Comparison of ENCODE assay signal across 34 cellular contexts in the genomic region with DNA sequence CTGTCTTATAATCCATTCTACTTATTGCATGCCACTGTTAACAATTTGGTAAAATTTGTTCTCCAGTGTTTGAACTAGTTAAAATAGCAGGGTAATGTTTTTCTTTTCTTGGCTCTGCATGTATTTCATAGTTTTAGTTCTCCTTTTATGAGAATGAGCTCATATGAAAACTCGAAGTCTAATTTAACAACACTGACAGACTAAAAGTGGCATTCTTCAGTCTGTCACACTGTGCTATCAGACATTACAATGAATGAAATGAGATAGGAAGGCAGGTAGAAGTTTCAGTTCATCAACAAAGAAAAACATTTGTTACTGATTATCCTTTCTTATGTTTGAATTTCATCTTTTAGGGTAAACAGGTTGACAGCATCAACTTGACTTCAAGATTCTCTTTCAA. TPM values are rescaled to one million over a fixed set of nuclear protein-coding genes. Genes with fewer than 3 reads are reported as not detected.
A peak's percentile ranks its signal among the peaks of the same experiment; 100 is the strongest.
DNase-seq lines count a peak whose midpoint lies in the region; ATAC-seq and TF ChIP-seq lines count a peak whose summit lies in the region.
"Had no signal": no experiment of that assay in that cellular context is flagged by ENCODE, and none has a peak within 500 bp of the region (broad histone marks: within the 10 kb centered on the region; RNA-seq: fewer than 3 reads in every experiment).

No MANE protein-coding gene starts in this region.

- H2AK5ac ChIP-seq in mesendoderm (ENCODE audit: low read length), result no peak overlapping the region

- no peak overlapping the region for H4K8ac ChIP-seq in mesendoderm (ENCODE audit: low read depth, low read length)

- H3K79me2 ChIP-seq in mammary epithelial cell (ENCODE audit: insufficient read depth, low read length), result peaks cover 5% of the 10 kb centered on the region
- H3K79me2 ChIP-seq in OCI-LY3 (ENCODE audit: low read length), result no peaks in the 10 kb centered on the region
- no peaks in the 10 kb centered on the region for H3K79me2 ChIP-seq in mesendoderm (ENCODE audit: control insufficient read depth, insufficient read depth, low read length)

- H3K4me3 Mint-ChIP-seq in MCF 10A (ENCODE audit: unreplicated experiment), result no peak overlapping the region
- H3K4me3 Mint-ChIP-seq: activated T-cell treated with anti-CD3 and anti-CD28 coated beads, Interleukin-2, amount 50 U/mL, for 4 hours; CD4-positive, CD25-positive, alpha-beta regulatory T cell; effector memory CD8-positive, alpha-beta T cell; nephron progenitor cell; stimulated activated memory B cell treated with anti-CD40 and anti-IgM and Interleukin-4, amounts not matched to agents 10 μg/mL and 1 μg/mL and 100 μg/mL, for 72 hours; type B pancreatic cell had no signal

- no peak overlapping the region for H2BK15ac ChIP-seq in mesendoderm (replicated peaks; ENCODE audit: low read depth)

- H3K4me3 ChIP-seq in mammary epithelial cell (replicated peaks in 1 of 3; ENCODE audit: insufficient read depth in 1 of 3, low read depth in 2 of 3, low read length in 3 of 3), result no peak overlapping the region
- H3K4me3 ChIP-seq in OCI-LY3 (ENCODE audit: low read length), result no peak overlapping the region
- H3K4me3 ChIP-seq in mesendoderm (ENCODE audit: low read length), result no peak overlapping the region
- H3K4me3 ChIP-seq: GM23248 had no signal

- H4K20me1 ChIP-seq in mammary epithelial cell (ENCODE audit: insufficient read depth, low read length) (no peaks in the 10 kb centered on the region), OCI-LY3 (ENCODE audit: insufficient read depth, low read length) (no peaks in the 10 kb centered on the region)

- H2AFZ ChIP-seq in mammary epithelial cell (ENCODE audit: low read depth, low read length) (no peak overlapping the region), OCI-LY3 (ENCODE audit: low read depth, low read length) (no peak overlapping the region)
- H2AFZ ChIP-seq: GM23248 had no signal

- POLR2A ChIA-PET in MCF 10A (lab: Yijun Ruan, JAX), result no interaction called here

- H3K27me3 ChIP-seq in mammary epithelial cell (ENCODE audit: insufficient read depth, low read length), result no peaks in the 10 kb centered on the region
- H3K27me3 ChIP-seq in OCI-LY3 (ENCODE audit: low read depth, low read length), result no peaks in the 10 kb centered on the region
- no peaks in the 10 kb centered on the region for H3K27me3 ChIP-seq in mesendoderm (ENCODE audit: insufficient read depth, low read length, poor library complexity)

- H3K18ac ChIP-seq in mesendoderm (ENCODE audit: low read length), result no peak overlapping the region

- CTCF ChIA-PET in MCF 10A (lab: Yijun Ruan, JAX), result no interaction called here
- CTCF ChIA-PET in mammary epithelial cell (lab: Charles Lee; ENCODE audit: low non-redundant PET), result no interaction called here

- no peak for TF ChIP-seq CTCF in MCF 10A (IDR thresholded peaks at IDR 0.05; ENCODE audit: unreplicated experiment)
- no peak for TF ChIP-seq CTCF in mammary epithelial cell (conservative IDR thresholded peaks at IDR 0.05 in 1 of 2, IDR thresholded peaks at IDR 0.05 in 1 of 2; ENCODE audit: extremely low read depth in 1 of 2, insufficient read depth in 1 of 2, low read depth in 1 of 2, low read length in 2 of 2)
- TF ChIP-seq CTCF in OCI-LY3 (IDR thresholded peaks at IDR 0.05; ENCODE audit: low read depth, low read length), result no peak

- WGBS in mammary epithelial cell (ENCODE audit: low coverage, missing lambda C conversion rate), result 87% methylated on average over 1 of the region's 1 CpG
- WGBS in mesendoderm (ENCODE audit: extremely low coverage, insufficient coverage, low lambda C conversion rate), result no CpG with 5 or more reads among the region's 1 CpG

- no peak overlapping the region for H3K23ac ChIP-seq in mesendoderm (ENCODE audit: low read length)

- H4K5ac ChIP-seq in mesendoderm (ENCODE audit: low read length), result no peak overlapping the region

- no peak overlapping the region for H3K27ac ChIP-seq in mammary epithelial cell (ENCODE audit: insufficient read depth, low read depth, low read length)
- peak overlapping the region; percentile 31 for H3K27ac ChIP-seq in OCI-LY3 (ENCODE audit: low read length)
- H3K27ac ChIP-seq in mesendoderm (ENCODE audit: low read depth, low read length), result no peak overlapping the region
- H3K27ac ChIP-seq: GM23248, HL-60 had no signal

- H3K79me1 ChIP-seq in mesendoderm (ENCODE audit: low read length), result no peaks in the 10 kb centered on the region

- intact Hi-C loops in MCF 10A (cut with micrococcal nuclease), result no loop called here
- intact Hi-C loops in mammary epithelial cell (cut with micrococcal nuclease), result no loop called here

- dilution Hi-C loops in mammary epithelial cell (cut with HindIII; ENCODE audit: low sequenced_read_pairs), result no loop called here

- peak; percentile 55 for ATAC-seq in HG02759 (IDR thresholded peaks at IDR 0.05; ENCODE audit: unreplicated experiment)
- ATAC-seq: activated T-cell treated with anti-CD3 and anti-CD28 coated beads, Interleukin-2, amount 50 U/mL, for 4 hours; effector memory CD8-positive, alpha-beta T cell; left colon; stimulated activated memory B cell treated with anti-CD40 and anti-IgM and Interleukin-4, amounts not matched to agents 10 μg/mL and 1 μg/mL and 100 μg/mL, for 72 hours had no signal

- H3K27ac Mint-ChIP-seq in MCF 10A (ENCODE audit: low read depth, unreplicated experiment), result peak overlapping the region; percentile 36
- H3K27ac Mint-ChIP-seq: CD4-positive, CD25-positive, alpha-beta regulatory T cell; effector memory CD8-positive, alpha-beta T cell; stimulated activated memory B cell treated with anti-CD40 and anti-IgM and Interleukin-4, amounts not matched to agents 10 μg/mL and 1 μg/mL and 100 μg/mL, for 72 hours; type B pancreatic cell had no signal

- no peaks in the 10 kb centered on the region for H3K27me3 Mint-ChIP-seq in MCF 10A (ENCODE audit: insufficient read depth, unreplicated experiment)
- H3K27me3 Mint-ChIP-seq: CD4-positive, CD25-positive, alpha-beta regulatory T cell; effector memory CD8-positive, alpha-beta T cell; stimulated activated memory B cell treated with anti-CD40 and anti-IgM and Interleukin-4, amounts not matched to agents 10 μg/mL and 1 μg/mL and 100 μg/mL, for 72 hours; type B pancreatic cell had no signal

- H3K36me3 ChIP-seq in mammary epithelial cell (ENCODE audit: insufficient read depth, low read length) (peaks cover 25% of the 10 kb centered on the region), OCI-LY3 (replicated peaks; ENCODE audit: low read depth, low read length) (peaks cover 17% of the 10 kb centered on the region), mesendoderm (ENCODE audit: control insufficient read depth, insufficient read depth, low read length) (no peaks in the 10 kb centered on the region)

- BruUV-seq in MCF 10A (replicated peaks; lab: Mats Ljungman, UMichigan) (no TSS peak), mammary epithelial cell (replicated peaks; lab: Mats Ljungman, UMichigan) (no TSS peak)

- no peak overlapping the region for H2BK120ac ChIP-seq in mesendoderm (ENCODE audit: low read depth, low read length)

- H3K9me3 Mint-ChIP-seq in MCF 10A (ENCODE audit: unreplicated experiment), result no peaks in the 10 kb centered on the region
- H3K9me3 Mint-ChIP-seq: CD4-positive, CD25-positive, alpha-beta regulatory T cell; effector memory CD8-positive, alpha-beta T cell; type B pancreatic cell had no signal

- no peak overlapping the region for H2BK5ac ChIP-seq in mesendoderm (ENCODE audit: low read length)

- no peak overlapping the region for H3K4ac ChIP-seq in mesendoderm (ENCODE audit: low read depth, low read length)

- H3K9ac ChIP-seq in mammary epithelial cell (ENCODE audit: insufficient read depth, low read length) (no peak overlapping the region), OCI-LY3 (ENCODE audit: low read length) (no peak overlapping the region), mesendoderm (ENCODE audit: low read length) (no peak overlapping the region)
- H3K9ac ChIP-seq: GM23248 had no signal

- in situ Hi-C loops in mammary epithelial cell (cut with MboI; ENCODE audit: low sequenced_read_pairs in 2 of 2), result no loop called here

- H3K4me1 Mint-ChIP-seq in MCF 10A (ENCODE audit: insufficient read depth, unreplicated experiment), result no peaks in the 10 kb centered on the region
- H3K4me1 Mint-ChIP-seq: nephron progenitor cell; stimulated activated memory B cell treated with anti-CD40 and anti-IgM and Interleukin-4, amounts not matched to agents 10 μg/mL and 1 μg/mL and 100 μg/mL, for 72 hours had no signal

- H3K4me2 ChIP-seq in mammary epithelial cell (ENCODE audit: insufficient read depth, low read depth, low read length), result no peak overlapping the region
- H3K4me2 ChIP-seq in OCI-LY3 (ENCODE audit: low read length), result peak overlapping the region; percentile 10
- no peak overlapping the region for H3K4me2 ChIP-seq in mesendoderm (ENCODE audit: low read length)

- H3K9me3 ChIP-seq in mammary epithelial cell (replicated peaks; ENCODE audit: insufficient read depth, low read length) (no peaks in the 10 kb centered on the region), OCI-LY3 (ENCODE audit: insufficient read depth, low read length) (0 out of 2 replicates have a peak, but pooled peaks cover 2% of the 10 kb centered on the region)

- no peaks in the 10 kb centered on the region for H3K4me1 ChIP-seq in mammary epithelial cell (ENCODE audit: insufficient read depth, low read length)
- H3K4me1 ChIP-seq in OCI-LY3 (ENCODE audit: low read length), result peaks cover 13% of the 10 kb centered on the region
- H3K4me1 ChIP-seq in mesendoderm (ENCODE audit: control insufficient read depth, low read depth, low read length), result no peaks in the 10 kb centered on the region

- peaks cover 84% of the 10 kb centered on the region for H3K36me3 Mint-ChIP-seq in MCF 10A (ENCODE audit: insufficient read depth, unreplicated experiment)

- H3K56ac ChIP-seq in mesendoderm (ENCODE audit: low read length), result no peak overlapping the region

- DNase-seq in MCF 10A (ENCODE audit: unreplicated experiment), result no peak
- DNase-seq in mammary epithelial cell, result no peak
- no peak for DNase-seq in NK-92 treated with Interleukin-12 subunit alpha and Interleukin-12 subunit beta, amount 100 ng/mL, for 24 hours (lab: John Stamatoyannopoulos, UW)
- no peak for DNase-seq in NOMO-1 (lab: John Stamatoyannopoulos, UW; ENCODE audit: unreplicated experiment in 2 of 2)
- no peak for DNase-seq in mesendoderm
- DNase-seq in GOT3 (lab: John Stamatoyannopoulos, UW), result no peak
- DNase-seq: 8988T; activated CD4-positive, alpha-beta T cell treated with anti-CD3 and anti-CD28 coated beads, Interleukin-2, amount 50 U/mL, for 1 hour; activated CD4-positive, CD25-positive, alpha-beta regulatory T cell; activated gamma-delta T cell treated with Interleukin-2 at 50 U/mL for 16 hours; activated T-cell treated with anti-CD3 and anti-CD28 coated beads, Interleukin-2, amount 50 U/mL, for 4 hours; Calu3; CD4-positive, CD25-positive, alpha-beta regulatory T cell; cortex of kidney; DMS79 treated with DMSO at 0.1 percent for 48 hours; effector memory CD8-positive, alpha-beta T cell; erythroblast; GF-D8; glutamatergic neuron; GM23248; KG1; left colon; NCI-H146; NCI-H2107; NCI-H345; nephron progenitor cell; RPMI8226; substantia nigra; T-helper 1 cell had no signal

RNA-seq across cellular contexts. Expression of a gene that starts 10.1 kb away (rescaled TPM):
- total RNA-seq in MCF 10A (2022) (15.1 and 19.5 TPM in 2 replicates), mammary epithelial cell (10 to 100 TPM; 12.0 to 17.0 TPM)
- polyA plus RNA-seq in mammary epithelial cell, result 7.5 TPM
- 4.9 TPM for polyA minus RNA-seq in mammary epithelial cell
- polyA plus RNA-seq in mesendoderm (2013, experiment 1 of 2), result 4.9 TPM
- polyA plus RNA-seq in mesendoderm (2013, experiment 2 of 2), result 5.1 TPM
